8 cellular contexts compared by ENCODE assay signal in genomic region chr1:183024352-183025337, GRCh38. TPM values are rescaled to one million over a fixed set of nuclear protein-coding genes. Genes with fewer than 3 reads are reported as not detected.
A peak's percentile ranks its signal among the peaks of the same experiment; 100 is the strongest.
DNase-seq lines count a peak whose midpoint lies in the region; ATAC-seq and TF ChIP-seq lines count a peak whose summit lies in the region.

No MANE protein-coding gene starts in this region.

- no peaks in the 10 kb centered on the region for H3K27me3 ChIP-seq in GM06990 (replicated peaks; ENCODE audit: control insufficient read depth, insufficient read depth, low read length)

- H3K4me3 Mint-ChIP-seq in dendritic cell treated with granulocyte-macrophage colony-stimulating factor and Interleukin-4, amounts not matched to agents 40 ng/mL and 50 ng/mL, for 4 days, result peak overlapping the region; percentile 75
- peak overlapping the region; percentile 91 to 98 (median 94) for H3K4me3 Mint-ChIP-seq in nephron

- H3K9me3 Mint-ChIP-seq in dendritic cell treated with granulocyte-macrophage colony-stimulating factor and Interleukin-4, amounts not matched to agents 40 ng/mL and 50 ng/mL, for 4 days, result no peaks in the 10 kb centered on the region
- no peaks in the 10 kb centered on the region for H3K9me3 Mint-ChIP-seq in nephron

- DNase-seq in GM06990 (ENCODE audit: extremely low read depth, insufficient read length) (no peak), NCI-H526 (lab: John Stamatoyannopoulos, UW) (peak; percentile 54 to 70), A172 (ENCODE audit: low spot score) (no peak), hepatic stellate cell (ENCODE audit: low spot score) (no peak)

- peaks cover 61% of the 10 kb centered on the region for H3K27me3 Mint-ChIP-seq in dendritic cell treated with granulocyte-macrophage colony-stimulating factor and Interleukin-4, amounts not matched to agents 40 ng/mL and 50 ng/mL, for 4 days
- H3K27me3 Mint-ChIP-seq in nephron (ENCODE audit: low read depth), result no peaks in the 10 kb centered on the region

- peak overlapping the region; percentile 72 for H3K4me3 ChIP-seq in GM06990 (replicated peaks; ENCODE audit: low read depth, low read length)

- intact Hi-C loops in dendritic cell treated with granulocyte-macrophage colony-stimulating factor and Interleukin-4, amounts not matched to agents 40 ng/mL and 50 ng/mL, for 4 days (cut with micrococcal nuclease), result no loop called here

- no peaks in the 10 kb centered on the region for H3K36me3 Mint-ChIP-seq in dendritic cell treated with granulocyte-macrophage colony-stimulating factor and Interleukin-4, amounts not matched to agents 40 ng/mL and 50 ng/mL, for 4 days (ENCODE audit: low read depth)
- H3K36me3 Mint-ChIP-seq in nephron (ENCODE audit: low read depth), result peaks cover 8% of the 10 kb centered on the region

- no peak for ATAC-seq in activated CD4-positive, CD25-positive, alpha-beta regulatory T cell treated with anti-CD3 and anti-CD28 coated beads, Interleukin-2, amount 50 U/mL, for 24 hours
- no peak for ATAC-seq in GM19035 (IDR thresholded peaks at IDR 0.05; ENCODE audit: unreplicated experiment)

- H3K36me3 ChIP-seq in GM06990 (ENCODE audit: control insufficient read depth, insufficient read depth, low read length), result no peaks in the 10 kb centered on the region

- peak overlapping the region; percentile 58 for H3K27ac Mint-ChIP-seq in dendritic cell treated with granulocyte-macrophage colony-stimulating factor and Interleukin-4, amounts not matched to agents 40 ng/mL and 50 ng/mL, for 4 days
- peak overlapping the region; percentile 87 to 94 (median 90) for H3K27ac Mint-ChIP-seq in nephron

- TF ChIP-seq CTCF in GM06990 (IDR thresholded peaks at IDR 0.05; ENCODE audit: insufficient read depth, low read length, poor library complexity, severe bottlenecking) (no peak), nephron (IDR thresholded peaks at IDR 0.05; ENCODE audit: unreplicated experiment in 3 of 3) (no peak)

- peaks cover 31% of the 10 kb centered on the region for H3K4me1 Mint-ChIP-seq in dendritic cell treated with granulocyte-macrophage colony-stimulating factor and Interleukin-4, amounts not matched to agents 40 ng/mL and 50 ng/mL, for 4 days (ENCODE audit: low read depth)
- peaks cover 64% of the 10 kb centered on the region for H3K4me1 Mint-ChIP-seq in nephron

RNA-seq across cellular contexts. Expression of gene LAMC1, which starts 1.4 kb away (rescaled TPM):
- total RNA-seq in A172 (2014; rRNA removed; shearing (Covaris generic)), result 143 and 190 TPM in 2 replicates

Comparison
In these comparisons a context has a peak if more than half of its experiments do, and no peak if none do; other contexts are left out.
1. DNase-seq: peak in NCI-H526 (2 of 2); none in GM06990 (single experiment), A172 (single experiment) and hepatic stellate cell (single experiment).